24 cellular contexts compared by ENCODE assay signal in genomic region chr5:83084336-83084735, GRCh38.
"Had no signal": no experiment of that assay in that cellular context is flagged by ENCODE, and none has a peak within 500 bp of the region (broad histone marks: within the 10 kb centered on the region; RNA-seq: fewer than 3 reads in every experiment).

No MANE protein-coding gene starts in this region.

- H3K9me3 ChIP-seq: left lung, ovary, right atrium auricular region, right lobe of liver, tibial nerve, uterus had no signal

- H3K27ac Mint-ChIP-seq: mesothelial cell of epicardium; naive B cell; natural killer cell; stimulated activated memory B cell treated with anti-CD40 and anti-IgM and Interleukin-4, amounts not matched to agents 10 μg/mL and 1 μg/mL and 100 μg/mL, for 72 hours; stimulated activated naive CD8-positive, alpha-beta T cell treated with anti-CD3 and anti-CD28 coated beads, Interleukin-15, amount 100 ng/mL, for 72 hours; type B pancreatic cell had no signal

- DNase-seq: hippocampal formation; kidney; left colon; left lung; mesendoderm; naive B cell; natural killer cell; ovary; right lobe of liver; stimulated activated CD4-positive, alpha-beta T cell treated with anti-CD3 and anti-CD28 coated beads, Interleukin-1b, Interleukin-23, amount 100 ng/mL, for 48 hours; stimulated activated CD4-positive, alpha-beta T cell treated with anti-CD3 and anti-CD28 coated beads, Interleukin-2, amount 100 ng/mL, for 48 hours; stimulated activated CD4-positive, alpha-beta T cell treated with anti-CD3 and anti-CD28 coated beads, Interleukin-4, amount 100 ng/mL, for 4 hours; stimulated activated CD8-positive, alpha-beta memory T cell treated with anti-CD3 and anti-CD28 coated beads, Interleukin-4, amount 100 ng/mL, for 48 hours; stimulated activated naive CD4-positive, alpha-beta T cell treated with Interleukin-2 at 50 U/mL for 16 hours; stimulated activated naive CD8-positive, alpha-beta T cell treated with anti-CD3 and anti-CD28 coated beads, Interleukin-15, amount 100 ng/mL, for 72 hours; substantia nigra; uterus had no signal

- H3K4me3 Mint-ChIP-seq: mesothelial cell of epicardium; naive B cell; natural killer cell; stimulated activated memory B cell treated with anti-CD40 and anti-IgM and Interleukin-4, amounts not matched to agents 10 μg/mL and 1 μg/mL and 100 μg/mL, for 72 hours; stimulated activated naive CD8-positive, alpha-beta T cell treated with anti-CD3 and anti-CD28 coated beads, Interleukin-15, amount 100 ng/mL, for 72 hours; type B pancreatic cell had no signal

- H3K27me3 Mint-ChIP-seq: naive B cell; stimulated activated memory B cell treated with anti-CD40 and anti-IgM and Interleukin-4, amounts not matched to agents 10 μg/mL and 1 μg/mL and 100 μg/mL, for 72 hours; stimulated activated naive CD8-positive, alpha-beta T cell treated with anti-CD3 and anti-CD28 coated beads, Interleukin-15, amount 100 ng/mL, for 72 hours; type B pancreatic cell had no signal

- H3K4me1 Mint-ChIP-seq: mesothelial cell of epicardium; natural killer cell; stimulated activated memory B cell treated with anti-CD40 and anti-IgM and Interleukin-4, amounts not matched to agents 10 μg/mL and 1 μg/mL and 100 μg/mL, for 72 hours; stimulated activated naive CD8-positive, alpha-beta T cell treated with anti-CD3 and anti-CD28 coated beads, Interleukin-15, amount 100 ng/mL, for 72 hours had no signal

- H3K4me3 ChIP-seq: left lung, lung, ovary, right atrium auricular region, right lobe of liver, smooth muscle cell, tibial nerve, uterus had no signal

- H3K4me1 ChIP-seq: left lung, right atrium auricular region, tibial nerve, uterus had no signal

- H3K27me3 ChIP-seq: left lung, ovary, right atrium auricular region, right lobe of liver, tibial nerve, uterus had no signal

- H3K9me3 Mint-ChIP-seq: naive B cell; natural killer cell; stimulated activated naive CD8-positive, alpha-beta T cell treated with anti-CD3 and anti-CD28 coated beads, Interleukin-15, amount 100 ng/mL, for 72 hours had no signal

- H3K27ac ChIP-seq: left lung, ovary, right atrium auricular region, right lobe of liver, tibial nerve, uterus had no signal

- H3K36me3 Mint-ChIP-seq: mesothelial cell of epicardium, natural killer cell, type B pancreatic cell had no signal

- H3K36me3 ChIP-seq: left lung, ovary, right atrium auricular region, right lobe of liver, tibial nerve, uterus had no signal
